22 cellular contexts compared by ENCODE assay signal in genomic region chr20:62625921-62626547, GRCh38.
"Had no signal": no experiment of that assay in that cellular context is flagged by ENCODE, and none has a peak within 500 bp of the region (broad histone marks: within the 10 kb centered on the region; RNA-seq: fewer than 3 reads in every experiment).

No MANE protein-coding gene starts in this region.

- H3K9me3 ChIP-seq: neutrophil, pancreas, right lobe of liver, tibial artery, vagina had no signal

- H3K27ac ChIP-seq: pancreas, right lobe of liver, tibial artery, WERI-Rb-1 had no signal

- FAIRE-seq: endometrium, pancreas had no signal

- ATAC-seq: activated CD8-positive, alpha-beta T cell treated with anti-CD3 and anti-CD28 coated beads for 36 hours; left ventricle myocardium superior; natural killer cell treated with Interleukin-12 subunit alpha and Interleukin-12 subunit beta and Interleukin-15 and Interleukin-18, amount 100 ng/mL, for 72 hours; pancreas; right lobe of liver; stimulated activated naive CD8-positive, alpha-beta T cell treated with anti-CD3 and anti-CD28 coated beads, Interleukin-15, amount 100 ng/mL, for 72 hours had no signal

- H3K4me3 ChIP-seq: pancreas, right lobe of liver, skin epidermis, tibial artery, vagina had no signal

- DNase-seq: activated CD4-positive, alpha-beta T cell treated with anti-CD3 and anti-CD28 coated beads, Interleukin-2, amount 10 ng/mL, durations not matched to agents 7 days and 5 days; activated CD4-positive, CD25-positive, alpha-beta regulatory T cell treated with anti-CD3 and anti-CD28 coated beads, Interleukin-2, amount 50 U/mL, for 72 hours; activated CD8-positive, alpha-beta T cell treated with anti-CD3 and anti-CD28 coated beads for 36 hours; activated gamma-delta T cell treated with Interleukin-2 at 50 U/mL for 16 hours; aorta; caudate nucleus; effector CD4-positive, alpha-beta T cell; foreskin melanocyte; glutamatergic neuron; hippocampal formation; left ventricle myocardium superior; stimulated activated CD4-positive, alpha-beta T cell treated with anti-CD3 and anti-CD28 coated beads, Interleukin-1b, Interleukin-23, amount 100 ng/mL, for 48 hours; stimulated activated naive CD8-positive, alpha-beta T cell treated with anti-CD3 and anti-CD28 coated beads, Interleukin-15, amount 100 ng/mL, for 72 hours; tibial artery; WERI-Rb-1 had no signal

- H3K36me3 ChIP-seq: neutrophil, pancreas, right lobe of liver, tibial artery, vagina, WERI-Rb-1 had no signal

- H3K27me3 ChIP-seq: neutrophil, pancreas, right lobe of liver, vagina had no signal
